Comparison of ENCODE assay signal across 26 cellular contexts in the genomic region with DNA sequence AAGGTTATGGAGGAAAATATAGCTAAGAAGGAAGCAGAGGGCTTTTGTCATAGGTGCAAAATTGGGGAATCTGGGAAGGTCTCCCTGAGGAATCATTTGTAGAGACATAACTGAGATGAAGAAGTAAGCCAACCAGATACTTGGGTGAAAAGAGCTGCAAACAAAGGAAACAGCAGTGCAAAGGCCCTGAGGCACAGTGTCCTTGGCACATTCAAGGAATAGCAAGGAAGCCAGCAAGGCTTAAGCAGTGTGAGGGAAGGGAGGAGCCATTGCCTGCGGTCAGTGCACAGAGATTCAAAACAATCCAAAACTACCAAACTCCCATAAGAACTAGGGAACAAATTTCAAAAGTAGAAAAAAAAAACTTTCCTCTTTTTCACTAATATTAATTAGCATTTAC.
"Had no signal": no experiment of that assay in that cellular context is flagged by ENCODE, and none has a peak within 500 bp of the region (broad histone marks: within the 10 kb centered on the region; RNA-seq: fewer than 3 reads in every experiment).

No MANE protein-coding gene starts in this region.

- ATAC-seq: naive thymus-derived CD4-positive, alpha-beta T cell; natural killer cell; psoas muscle; right cardiac atrium; right lobe of liver; stimulated activated memory B cell treated with anti-CD40 and anti-IgM and Interleukin-4, amounts not matched to agents 10 μg/mL and 1 μg/mL and 100 μg/mL, for 72 hours; stimulated activated naive CD8-positive, alpha-beta T cell treated with anti-CD3 and anti-CD28 coated beads, Interleukin-15, amount 100 ng/mL, for 72 hours; stimulated activated naive CD8-positive, alpha-beta T cell treated with anti-CD3 and anti-CD28 coated beads, Interleukin-15, Interleukin-2, amounts not matched to agents 100 U/mL and 50 U/mL, for 24 hours had no signal

- H3K36me3 ChIP-seq: ovary, right lobe of liver, sigmoid colon, suprapubic skin, tibial artery, transverse colon, upper lobe of left lung, vagina had no signal

- H3K9me3 ChIP-seq: ovary, psoas muscle, right lobe of liver, sigmoid colon, suprapubic skin, testis, tibial artery, transverse colon, upper lobe of left lung, vagina had no signal

- H3K79me2 ChIP-seq: parathyroid adenoma had no signal

- DNase-seq: naive thymus-derived CD4-positive, alpha-beta T cell; natural killer cell; occipital lobe; ovary; posterior cingulate gyrus; psoas muscle; right cardiac atrium; right lobe of liver; sigmoid colon; small intestine; stimulated activated CD4-positive, alpha-beta T cell treated with anti-CD3 and anti-CD28 coated beads, Interleukin-15, amount 100 ng/mL, for 24 hours; stimulated activated CD4-positive, alpha-beta T cell treated with anti-CD3 and anti-CD28 coated beads, Interleukin-4, amount 100 ng/mL, for 1 hour; stimulated activated CD4-positive, alpha-beta T cell treated with anti-CD3 and anti-CD28 coated beads, Interleukin-4, amount 100 ng/mL, for 4 hours; stimulated activated CD8-positive, alpha-beta memory T cell treated with anti-CD3 and anti-CD28 coated beads, Interleukin-4, amount 100 ng/mL, for 48 hours; stimulated activated naive CD4-positive, alpha-beta T cell; stimulated activated naive CD8-positive, alpha-beta T cell treated with anti-CD3 and anti-CD28 coated beads, Interleukin-15, amount 100 ng/mL, for 72 hours; stimulated activated naive CD8-positive, alpha-beta T cell treated with anti-CD3 and anti-CD28 coated beads, Interleukin-15, Interleukin-2, amounts not matched to agents 100 U/mL and 50 U/mL, for 24 hours; substantia nigra; testis; tibial artery; transverse colon; upper lobe of left lung had no signal

- H3K4me3 ChIP-seq: ovary, psoas muscle, right lobe of liver, sigmoid colon, suprapubic skin, testis, tibial artery, transverse colon, upper lobe of left lung, vagina had no signal

- H3K27ac ChIP-seq: ovary, parathyroid adenoma, psoas muscle, right lobe of liver, sigmoid colon, suprapubic skin, testis, tibial artery, transverse colon, upper lobe of left lung, vagina had no signal

- H3K27me3 ChIP-seq: ovary, right lobe of liver, sigmoid colon, suprapubic skin, testis, tibial artery, transverse colon, upper lobe of left lung, vagina had no signal

- H2AFZ ChIP-seq: parathyroid adenoma had no signal

- H3K9ac ChIP-seq: parathyroid adenoma had no signal

- H3K4me1 ChIP-seq: parathyroid adenoma, psoas muscle, right lobe of liver, sigmoid colon, suprapubic skin, testis, tibial artery, transverse colon, upper lobe of left lung, vagina had no signal
